8 cellular contexts compared by ENCODE assay signal in genomic region chr15:85047271-85047948, GRCh38.
DNase-seq lines count a peak whose midpoint lies in the region; ATAC-seq, FAIRE-seq and TF ChIP-seq lines count a peak whose summit lies in the region.

No MANE protein-coding gene starts in this region.

- H3K4me1 ChIP-seq in K562 (replicated peaks in 1 of 2; ENCODE audit: control insufficient read depth in 2 of 2, insufficient read depth in 2 of 2, low read length in 2 of 2) = peaks cover 0 to 26% of the 10 kb centered on the region in 2 experiments; a peak in 3 of 5 replicates

- H3K27ac ChIP-seq in K562 (ENCODE audit: extremely low read depth, low read depth, low read length) = peak overlapping the region; percentile 49

- in situ Hi-C loops in K562 (cut with MboI) = no loop called here

- peak; percentile 77 for TF ChIP-seq EP300 in K562 (IDR thresholded peaks at IDR 0.05; ENCODE audit: low read length)

- no peak for TF ChIP-seq POLR2A in K562 (conservative IDR thresholded peaks at IDR 0.05)

- CTCF ChIA-PET in K562 (lab: Yijun Ruan, JAX; ENCODE audit: low intra/inter-chr PET ratio) = no interaction called here

- intact Hi-C loops in K562 (cut with micrococcal nuclease) = loop anchor here (10.0 kb wide), 1 partner anchor 163 kb away; the partner anchor contains the start of gene SLC28A1

- peak overlapping the region in 1 of 2 experiments; percentile 45; a peak in 2 of 4 replicates for H3K9ac ChIP-seq in K562 (ENCODE audit: insufficient read depth in 1 of 2, low read depth in 2 of 2, low read length in 2 of 2)

- no peak overlapping the region for H2AFZ ChIP-seq in K562 (ENCODE audit: low read depth, low read length)

- TSS peak; percentile 61 for BruUV-seq in K562 (replicated peaks; lab: Mats Ljungman, UMichigan)

- H3K4me2 ChIP-seq in K562 (ENCODE audit: insufficient read depth, low read length) = peak overlapping the region; percentile 42

- H3K9me3 ChIP-seq in K562 (replicated peaks; ENCODE audit: control insufficient read depth, insufficient read depth, low read depth, low read length) = no peaks in the 10 kb centered on the region

- H4K20me1 ChIP-seq in K562 (replicated peaks; ENCODE audit: control insufficient read depth, insufficient read depth, low read length) = no peaks in the 10 kb centered on the region

- DNase-seq in DMS153 (lab: John Stamatoyannopoulos, UW) (peak; percentile 41), LHCN-M2 (ENCODE audit: low read depth) (peak; percentile 94), K562 (ENCODE audit: extremely low read depth in 1 of 4, low spot score in 3 of 4) (peak in 3 of 4 experiments; percentile 26 to 72 (median 61)), medulla oblongata (ENCODE audit: extremely low spot score) (peak; percentile 88), NCI-H2107 (lab: John Stamatoyannopoulos, UW) (no peak), NCI-H128 (lab: John Stamatoyannopoulos, UW; ENCODE audit: unreplicated experiment) (no peak), T1000 (lab: John Stamatoyannopoulos, UW) (no peak), retina (no peak)

- peak; percentile 90 for ATAC-seq in K562

- peaks cover 78% of the 10 kb centered on the region for H3K79me2 ChIP-seq in K562 (ENCODE audit: control insufficient read depth, insufficient read depth, low read length)

- H3K4me3 ChIP-seq in K562 = no peak overlapping the region

- H3K9me1 ChIP-seq in K562 (ENCODE audit: control insufficient read depth, insufficient read depth, low read length) = no peaks in the 10 kb centered on the region

- TF ChIP-seq CTCF in K562 (IDR thresholded peaks at IDR 0.05 in 2 of 3, conservative IDR thresholded peaks at IDR 0.05 in 1 of 3; ENCODE audit: insufficient read depth in 2 of 3, low read depth in 1 of 3, low read length in 3 of 3) = no peak

- WGBS in K562 (ENCODE audit: insufficient coverage, low coverage, missing lambda C conversion rate) = 3% methylated on average over 7 of the region's 7 CpGs

- H3K27me3 ChIP-seq in K562 (ENCODE audit: control insufficient read depth in 2 of 2, insufficient read depth in 2 of 2, low read length in 2 of 2) = no peaks in the 10 kb centered on the region

- no peak for TF ChIP-seq RAD21 in K562 (CRISPR knock-in tag; conservative IDR thresholded peaks at IDR 0.05 in 1 of 2, IDR thresholded peaks at IDR 0.05 in 1 of 2)

- FAIRE-seq in K562 (lab: Jason Lieb, UNC) = peak; percentile 60

- H3K36me3 ChIP-seq in K562 (ENCODE audit: control insufficient read depth, insufficient read depth, low read length) = no peaks in the 10 kb centered on the region

- POLR2A ChIA-PET in K562 (lab: Yijun Ruan, JAX) = interaction anchor here (0.6 to 1.2 kb wide), 7 partner anchors 11 to 97 kb away, joined by 3 to 4 read pairs (median 3); no protein-coding TSS in a partner anchor

TF ChIP-seq in K562, 482 proteins besides CTCF, POLR2A, EP300 and RAD21 (continues in another document):
- peak; percentile 69 for TF ChIP-seq DPF2 (IDR thresholded peaks at IDR 0.05)
- TF ChIP-seq NRF1 (conservative IDR thresholded peaks at IDR 0.05 in 1 of 2, IDR thresholded peaks at IDR 0.05 in 1 of 2) = peak; percentile 18; a peak in 1 of 4 replicates
- no peak for TF ChIP-seq NR2C1 (IDR thresholded peaks at IDR 0.05)
- 0 out of 2 replicates have a peak, but pooled peaks have one; percentile 21 for TF ChIP-seq NR2C1 (tag; IDR thresholded peaks at IDR 0.05)
- TF ChIP-seq ZNF449 (CRISPR knock-in tag; IDR thresholded peaks at IDR 0.05) = no peak
- TF ChIP-seq ARID1B (IDR thresholded peaks at IDR 0.05) = peak; percentile 60
- TF ChIP-seq POLR2AphosphoS5 (IDR thresholded peaks at IDR 0.05; ENCODE audit: control insufficient read depth, insufficient read depth, low read depth, low read length) = no peak
- peak; percentile 74; the same call in 1 of the 2 replicates for TF ChIP-seq ATF3 (IDR thresholded peaks at IDR 0.05)
- no peak for TF ChIP-seq ATF3 (CRISPR knock-in tag; conservative IDR thresholded peaks at IDR 0.05)
- TF ChIP-seq IFI16 (CRISPR knock-in tag; IDR thresholded peaks at IDR 0.05) = no peak
- TF ChIP-seq ATF2 (CRISPR knock-in tag; IDR thresholded peaks at IDR 0.05) = no peak
- peak; percentile 90 for TF ChIP-seq CREM (IDR thresholded peaks at IDR 0.05; ENCODE audit: low read depth)
- TF ChIP-seq CXXC5 (CRISPR knock-in tag; IDR thresholded peaks at IDR 0.05) = peak; percentile 45
- peak in 1 of 2 experiments; percentile 70 for TF ChIP-seq AFF1 (IDR thresholded peaks at IDR 0.05; ENCODE audit: low read depth in 1 of 2, partially characterized antibody in 2 of 2)
- TF ChIP-seq PKNOX1 (IDR thresholded peaks at IDR 0.05) = peak; percentile 44
- TF ChIP-seq FOXM1 (IDR thresholded peaks at IDR 0.05; ENCODE audit: low read depth) = peak; percentile 28; the same call in 1 of the 2 replicates
- no peak for TF ChIP-seq FOXM1 (CRISPR knock-in tag; IDR thresholded peaks at IDR 0.05; ENCODE audit: low read depth)
- TF ChIP-seq CAMTA2 (CRISPR knock-in tag; conservative IDR thresholded peaks at IDR 0.05) = no peak

Comparison
In these comparisons a context has a peak if more than half of its experiments do, and no peak if none do; other contexts are left out.
1. DNase-seq: peak in DMS153 (single experiment), LHCN-M2 (single experiment), K562 (3 of 4) and medulla oblongata (single experiment); none in NCI-H2107 (single experiment), NCI-H128 (single experiment), T1000 (single experiment) and retina (single experiment).